9 cellular contexts compared by ENCODE assay signal in genomic region chr3:156677120-156677479, GRCh38. TPM values are rescaled to one million over a fixed set of nuclear protein-coding genes. Genes with fewer than 3 reads are reported as not detected.
A peak's percentile ranks its signal among the peaks of the same experiment; 100 is the strongest.
DNase-seq lines count a peak whose midpoint lies in the region; ATAC-seq lines count a peak whose summit lies in the region.
"Had no signal": no experiment of that assay in that cellular context is flagged by ENCODE, and none has a peak within 500 bp of the region (broad histone marks: within the 10 kb centered on the region; RNA-seq: fewer than 3 reads in every experiment).

No MANE protein-coding gene starts in this region.

- no peak for ATAC-seq in stimulated activated naive B cell treated with anti-CD40 and anti-IgM and Interleukin-4, amounts not matched to agents 10 μg/mL and 1 μg/mL and 100 μg/mL, for 72 hours (replicated peaks)
- ATAC-seq in aorta (ENCODE audit: low FRiP score), result no peak
- no peak for ATAC-seq in HG03442 (IDR thresholded peaks at IDR 0.05; ENCODE audit: unreplicated experiment)

- peaks cover 2% of the 10 kb centered on the region for H3K9me3 Mint-ChIP-seq in activated naive CD4-positive, alpha-beta T cell treated with anti-CD3 and anti-CD28 coated beads, Interleukin-2, amount 10 ng/mL, durations not matched to agents 7 days and 5 days
- no peaks in the 10 kb centered on the region for H3K9me3 Mint-ChIP-seq in stimulated activated naive B cell treated with anti-CD40 and anti-IgM and Interleukin-4, amounts not matched to agents 10 μg/mL and 1 μg/mL and 100 μg/mL, for 72 hours

- H3K27ac ChIP-seq in epithelial cell of prostate (peak overlapping the region; percentile 89), aorta (ENCODE audit: low read depth in 1 of 2, low read length in 2 of 2) (no peak overlapping the region)

- peak overlapping the region; percentile 85 for H3K4me3 Mint-ChIP-seq in activated naive CD4-positive, alpha-beta T cell treated with anti-CD3 and anti-CD28 coated beads, Interleukin-2, amount 10 ng/mL, durations not matched to agents 7 days and 5 days
- peak overlapping the region; percentile 52 to 98 for H3K4me3 Mint-ChIP-seq in stimulated activated naive B cell treated with anti-CD40 and anti-IgM and Interleukin-4, amounts not matched to agents 10 μg/mL and 1 μg/mL and 100 μg/mL, for 72 hours

- intact Hi-C loops in aorta (cut with DNase I), result loop anchor here (5.0 to 10.0 kb wide), 3 partner anchors 150 to 532 kb away; partner anchors contain the start of gene LEKR1 (in 1 of the 2)

- peaks cover 60% of the 10 kb centered on the region for H3K36me3 Mint-ChIP-seq in activated naive CD4-positive, alpha-beta T cell treated with anti-CD3 and anti-CD28 coated beads, Interleukin-2, amount 10 ng/mL, durations not matched to agents 7 days and 5 days
- peaks cover 38 to 41% of the 10 kb centered on the region in 2 donors for H3K36me3 Mint-ChIP-seq in stimulated activated naive B cell treated with anti-CD40 and anti-IgM and Interleukin-4, amounts not matched to agents 10 μg/mL and 1 μg/mL and 100 μg/mL, for 72 hours

- H3K27me3 ChIP-seq in aorta (ENCODE audit: control insufficient read depth in 1 of 2, insufficient read depth in 2 of 2, low read length in 1 of 2), result no peaks in the 10 kb centered on the region

- peak overlapping the region; percentile 98 for H3K27ac Mint-ChIP-seq in activated naive CD4-positive, alpha-beta T cell treated with anti-CD3 and anti-CD28 coated beads, Interleukin-2, amount 10 ng/mL, durations not matched to agents 7 days and 5 days
- no peak overlapping the region for H3K27ac Mint-ChIP-seq in stimulated activated naive B cell treated with anti-CD40 and anti-IgM and Interleukin-4, amounts not matched to agents 10 μg/mL and 1 μg/mL and 100 μg/mL, for 72 hours

- H3K9me3 ChIP-seq in aorta (ENCODE audit: control insufficient read depth, low read length), result no peaks in the 10 kb centered on the region
- H3K9me3 ChIP-seq: prostate gland had no signal

- no peak overlapping the region for H3K4me3 ChIP-seq in aorta (ENCODE audit: low read length in 2 of 2)

- peak; percentile 53 for DNase-seq in activated naive CD4-positive, alpha-beta T cell treated with anti-CD3 and anti-CD28 coated beads, Interleukin-2, amount 10 ng/mL, durations not matched to agents 7 days and 5 days
- no peak for DNase-seq in activated naive CD4-positive, alpha-beta T cell (lab: John Stamatoyannopoulos, UW)
- DNase-seq in T-helper 22 cell (ENCODE audit: low read depth) (peak; percentile 8), epithelial cell of prostate (ENCODE audit: low read depth, low spot score) (no peak), aorta (no peak), kidney tubule cell (ENCODE audit: low spot score) (no peak)
- no peak for DNase-seq in stimulated activated naive B cell treated with anti-CD40 and anti-IgM and Interleukin-4, amounts not matched to agents 10 μg/mL and 1 μg/mL and 100 μg/mL, for 72 hours

- peaks cover 1 to 3% of the 10 kb centered on the region in 2 donors for H3K4me1 ChIP-seq in aorta (ENCODE audit: control insufficient read depth in 1 of 2, insufficient read depth in 2 of 2, low read length in 2 of 2)

- H3K4me1 Mint-ChIP-seq in activated naive CD4-positive, alpha-beta T cell treated with anti-CD3 and anti-CD28 coated beads, Interleukin-2, amount 10 ng/mL, durations not matched to agents 7 days and 5 days, result peaks cover 70% of the 10 kb centered on the region
- peaks cover 31 to 60% of the 10 kb centered on the region in 2 donors for H3K4me1 Mint-ChIP-seq in stimulated activated naive B cell treated with anti-CD40 and anti-IgM and Interleukin-4, amounts not matched to agents 10 μg/mL and 1 μg/mL and 100 μg/mL, for 72 hours

- H3K36me3 ChIP-seq in aorta (ENCODE audit: control insufficient read depth in 1 of 2, insufficient read depth in 2 of 2, low read length in 1 of 2), result no peaks in the 10 kb centered on the region
- H3K36me3 ChIP-seq: prostate gland had no signal

- H3K27me3 Mint-ChIP-seq in activated naive CD4-positive, alpha-beta T cell treated with anti-CD3 and anti-CD28 coated beads, Interleukin-2, amount 10 ng/mL, durations not matched to agents 7 days and 5 days, result peaks cover 11% of the 10 kb centered on the region
- H3K27me3 Mint-ChIP-seq in stimulated activated naive B cell treated with anti-CD40 and anti-IgM and Interleukin-4, amounts not matched to agents 10 μg/mL and 1 μg/mL and 100 μg/mL, for 72 hours, result no peaks in the 10 kb centered on the region

- 88 to 94% methylated on average over 1 of the region's 1 CpG for whole genome bisulfite sequencing in aorta, 2 donors

- CTCF ChIA-PET in activated naive CD4-positive, alpha-beta T cell treated with anti-CD3 and anti-CD28 coated beads, Interleukin-2, amount 10 ng/mL, durations not matched to agents 7 days and 5 days (lab: Charles Lee), result interaction anchor here (2.5 to 5.1 kb wide), 2 partner anchors 122 to 460 kb away, joined by 10 to 34 read pairs; partner anchors contain the start of gene SSR3

RNA-seq across cellular contexts. Expression of gene TIPARP, which starts 2.7 kb away (rescaled TPM):
- total RNA-seq in aorta, result 10 to 100 TPM; 23.2 to 24.2 TPM
- polyA plus RNA-seq in aorta, result 10 to 100 TPM in 1 of 2 donors, 1 to 10 TPM in 1; 9.6 to 12.9 TPM

Comparison
In these comparisons a context has a peak if more than half of its experiments do, and no peak if none do; other contexts are left out.
1. DNase-seq: peak in activated naive CD4-positive, alpha-beta T cell treated with anti-CD3 and anti-CD28 coated beads, Interleukin-2, amount 10 ng/mL, durations not matched to agents 7 days and 5 days (single experiment) and T-helper 22 cell (single experiment); none in activated naive CD4-positive, alpha-beta T cell (0 of 4), epithelial cell of prostate (single experiment), stimulated activated naive B cell treated with anti-CD40 and anti-IgM and Interleukin-4, amounts not matched to agents 10 μg/mL and 1 μg/mL and 100 μg/mL, for 72 hours (single experiment), aorta (0 of 2) and kidney tubule cell (single experiment).